8 cellular contexts compared by ENCODE assay signal in genomic region chr2:46915281-46915810, GRCh38. TPM values are rescaled to one million over a fixed set of nuclear protein-coding genes. Genes with fewer than 3 reads are reported as not detected.
DNase-seq lines count a peak whose midpoint lies in the region; ATAC-seq and TF ChIP-seq lines count a peak whose summit lies in the region.

Gene MCFD2, minus strand, starts transcription at chr2:46915806. Its CDS starts 6,635 bp downstream, at chr2:46909171.

- peak within 1 kb of the TSS; percentile 87 for H3K4me3 ChIP-seq in CD8-positive, alpha-beta T cell (ENCODE audit: low read depth, low read length)
- H3K4me3 ChIP-seq in MG63, result peak within 1 kb of the TSS; percentile 90

- TF ChIP-seq CTCF in CD8-positive, alpha-beta T cell (IDR thresholded peaks at IDR 0.05), result no peak

- CTCF ChIA-PET in CD8-positive, alpha-beta T cell (lab: Charles Lee), result interaction anchor here (1.3 kb wide), 1 partner anchor 21 kb away, joined by 11 read pairs; no protein-coding TSS in a partner anchor

- no peaks in the 10 kb centered on the region for H3K9me3 Mint-ChIP-seq in CD8-positive, alpha-beta T cell
- H3K9me3 Mint-ChIP-seq in stimulated activated memory B cell treated with anti-CD40 and anti-IgM and Interleukin-4, amounts not matched to agents 10 μg/mL and 1 μg/mL and 100 μg/mL, for 72 hours, result no peaks in the 10 kb centered on the region

- POLR2A ChIA-PET in CD8-positive, alpha-beta T cell (lab: Charles Lee), result interaction anchor here (0.5 to 1.2 kb wide), 2 partner anchors 15 to 300 kb away, joined by 3 read pairs; no protein-coding TSS in a partner anchor

- no peaks in the 10 kb centered on the region for H3K27me3 ChIP-seq in CD8-positive, alpha-beta T cell (ENCODE audit: insufficient read depth, low read length)
- no peaks in the 10 kb centered on the region for H3K27me3 ChIP-seq in MG63

- no peaks in the 10 kb centered on the region for H3K9me3 ChIP-seq in CD8-positive, alpha-beta T cell (ENCODE audit: low read length)
- H3K9me3 ChIP-seq in MG63, result no peaks in the 10 kb centered on the region

- DNase-seq in CD8-positive, alpha-beta T cell, result no peak
- DNase-seq in MG63 (peak; percentile 31), caudate nucleus (lab: John Stamatoyannopoulos, UW) (peak in 19 of 61 donors; percentile 29 to 86 (median 53)), kidney tubule cell (ENCODE audit: low spot score) (peak; percentile 24), SKM-1 (lab: John Stamatoyannopoulos, UW; ENCODE audit: unreplicated experiment) (no peak), amniotic stem cell (lab: John Stamatoyannopoulos, UW) (no peak)

- peak within 1 kb of the TSS; percentile 86 for H3K27ac ChIP-seq in CD8-positive, alpha-beta T cell (ENCODE audit: low read depth, low read length)
- H3K27ac ChIP-seq in caudate nucleus (ENCODE audit: low read depth, low read length), result peak within 1 kb of the TSS; percentile 94

- H3K27ac Mint-ChIP-seq in CD8-positive, alpha-beta T cell, result peak within 1 kb of the TSS; percentile 88
- H3K27ac Mint-ChIP-seq in stimulated activated memory B cell treated with anti-CD40 and anti-IgM and Interleukin-4, amounts not matched to agents 10 μg/mL and 1 μg/mL and 100 μg/mL, for 72 hours, result peak within 1 kb of the TSS; percentile 71

- H3K4me1 ChIP-seq in CD8-positive, alpha-beta T cell (ENCODE audit: insufficient read depth, low read length), result peaks cover 39% of the 10 kb centered on the region

- H3K36me3 Mint-ChIP-seq in CD8-positive, alpha-beta T cell, result peaks cover 22% of the 10 kb centered on the region
- peaks cover 11% of the 10 kb centered on the region for H3K36me3 Mint-ChIP-seq in stimulated activated memory B cell treated with anti-CD40 and anti-IgM and Interleukin-4, amounts not matched to agents 10 μg/mL and 1 μg/mL and 100 μg/mL, for 72 hours

- peak within 1 kb of the TSS; percentile 89 for H3K4me3 Mint-ChIP-seq in CD8-positive, alpha-beta T cell
- peak within 1 kb of the TSS; percentile 83 for H3K4me3 Mint-ChIP-seq in stimulated activated memory B cell treated with anti-CD40 and anti-IgM and Interleukin-4, amounts not matched to agents 10 μg/mL and 1 μg/mL and 100 μg/mL, for 72 hours

- intact Hi-C loops in CD8-positive, alpha-beta T cell (cut with DNase I, micrococcal nuclease), result loop anchor here (2.0 to 5.0 kb wide), 6 partner anchors 407 to 1263 kb away; partner anchors contain the start of genes MSH6 (in 2 of the 2), MSH2 (in 1 of the 2) and PRKCE (in 1 of the 2)

- ATAC-seq in CD8-positive, alpha-beta T cell, result no peak
- peak; percentile 28 for ATAC-seq in GM21737 (IDR thresholded peaks at IDR 0.05; ENCODE audit: unreplicated experiment)
- peak; percentile 53 for ATAC-seq in stimulated activated memory B cell treated with anti-CD40 and anti-IgM and Interleukin-4, amounts not matched to agents 10 μg/mL and 1 μg/mL and 100 μg/mL, for 72 hours

- H3K27me3 Mint-ChIP-seq in CD8-positive, alpha-beta T cell (ENCODE audit: low read depth), result no peaks in the 10 kb centered on the region
- no peaks in the 10 kb centered on the region for H3K27me3 Mint-ChIP-seq in stimulated activated memory B cell treated with anti-CD40 and anti-IgM and Interleukin-4, amounts not matched to agents 10 μg/mL and 1 μg/mL and 100 μg/mL, for 72 hours

- H3K4me1 Mint-ChIP-seq in CD8-positive, alpha-beta T cell (ENCODE audit: low read depth), result peaks cover 56% of the 10 kb centered on the region
- H3K4me1 Mint-ChIP-seq in stimulated activated memory B cell treated with anti-CD40 and anti-IgM and Interleukin-4, amounts not matched to agents 10 μg/mL and 1 μg/mL and 100 μg/mL, for 72 hours, result peaks cover 50% of the 10 kb centered on the region

- peaks cover 3% of the 10 kb centered on the region for H3K36me3 ChIP-seq in CD8-positive, alpha-beta T cell (ENCODE audit: insufficient read depth, low read length)
- peaks cover 36% of the 10 kb centered on the region for H3K36me3 ChIP-seq in MG63

RNA-seq across cellular contexts. Expression of gene MCFD2, which starts in this region (rescaled TPM):
- total RNA-seq in CD8-positive, alpha-beta T cell, result 10 to 100 TPM; 35.5 to 40.3 TPM
- 165 and 174 TPM in 2 replicates for total RNA-seq in MG63 (2014; rRNA removed; shearing (Covaris generic); ENCODE audit: low replicate concordance)

Comparison
In these comparisons a context has a peak if more than half of its experiments do, and no peak if none do; other contexts are left out.
1. DNase-seq: peak in MG63 (single experiment) and kidney tubule cell (single experiment); none in CD8-positive, alpha-beta T cell (0 of 7), SKM-1 (single experiment) and amniotic stem cell (single experiment).